ENCODE assay signal across 13 cellular contexts in the genomic region with DNA sequence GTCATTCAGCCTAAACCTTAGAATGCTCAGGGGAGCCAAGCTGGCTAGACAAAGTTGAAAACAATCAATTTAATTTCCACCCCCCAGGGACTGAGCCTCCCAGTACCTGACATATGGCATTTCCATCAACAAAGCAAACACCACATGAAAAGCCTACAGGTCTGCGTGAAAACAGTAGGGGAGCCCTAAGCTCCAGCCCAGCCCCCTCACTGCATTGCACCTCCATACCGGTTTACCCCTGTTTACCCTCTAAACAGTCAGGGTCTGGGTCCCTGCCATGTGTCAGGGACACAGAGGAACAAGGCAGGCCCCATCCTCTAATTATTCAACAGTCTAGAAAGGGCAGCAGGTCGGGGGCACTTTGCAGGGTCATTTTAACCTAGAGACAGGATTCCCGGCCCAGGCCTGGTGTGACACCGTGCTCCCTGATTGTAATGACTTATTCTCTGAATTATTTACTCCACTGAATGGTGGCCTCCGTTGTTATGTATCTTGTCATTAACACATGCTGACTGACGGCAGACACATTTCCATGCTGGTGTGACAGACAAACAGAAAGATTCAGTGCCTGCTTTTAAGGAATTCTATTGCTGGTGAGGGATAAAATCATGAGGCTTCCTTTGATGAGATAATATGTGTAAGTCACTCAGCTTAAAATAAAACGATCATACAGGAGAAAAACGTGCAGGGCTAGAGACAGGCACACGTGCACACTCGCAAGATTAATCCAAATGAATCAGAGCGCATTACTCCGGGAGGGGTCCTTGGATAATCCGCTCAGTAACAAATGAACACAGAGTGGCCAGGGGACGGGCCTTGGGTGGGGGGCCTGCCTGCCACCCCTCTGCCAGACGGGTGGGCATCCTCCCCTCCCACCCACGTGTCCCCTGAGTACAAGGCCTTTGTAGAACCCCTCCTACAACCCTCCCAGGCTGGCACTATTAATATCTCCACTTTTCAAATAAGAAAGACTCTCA. TPM values are rescaled to one million over a fixed set of nuclear protein-coding genes. Genes with fewer than 3 reads are reported as not detected.
A peak's percentile ranks its signal among the peaks of the same experiment; 100 is the strongest.
DNase-seq lines count a peak whose midpoint lies in the region; ATAC-seq and TF ChIP-seq lines count a peak whose summit lies in the region.
"Had no signal": no experiment of that assay in that cellular context is flagged by ENCODE, and none has a peak within 500 bp of the region (broad histone marks: within the 10 kb centered on the region; RNA-seq: fewer than 3 reads in every experiment).

No MANE protein-coding gene starts in this region.

- TF ChIP-seq CTCF in progenitor cell of endocrine pancreas (IDR thresholded peaks at IDR 0.05; ENCODE audit: unreplicated experiment), result no peak
- no peak for TF ChIP-seq CTCF in left ventricle myocardium inferior (IDR thresholded peaks at IDR 0.05; ENCODE audit: borderline replicate concordance)

- peaks cover 44% of the 10 kb centered on the region for H3K36me3 Mint-ChIP-seq in activated CD8-positive, alpha-beta memory T cell treated with anti-CD3 and anti-CD28 coated beads, Interleukin-2, amount 10 ng/mL, durations not matched to agents 7 days and 5 days
- H3K36me3 Mint-ChIP-seq in activated naive CD8-positive, alpha-beta T cell, result no peaks in the 10 kb centered on the region
- H3K36me3 Mint-ChIP-seq in progenitor cell of endocrine pancreas (ENCODE audit: insufficient read depth), result no peaks in the 10 kb centered on the region

- H3K9me3 ChIP-seq in left ventricle myocardium inferior (replicated peaks), result no peaks in the 10 kb centered on the region

- H3K27ac ChIP-seq in left ventricle myocardium inferior (replicated peaks), result no peak overlapping the region

- H3K27me3 Mint-ChIP-seq in activated CD8-positive, alpha-beta memory T cell treated with anti-CD3 and anti-CD28 coated beads, Interleukin-2, amount 10 ng/mL, durations not matched to agents 7 days and 5 days, result no peaks in the 10 kb centered on the region
- H3K27me3 Mint-ChIP-seq in activated naive CD8-positive, alpha-beta T cell, result no peaks in the 10 kb centered on the region
- no peaks in the 10 kb centered on the region for H3K27me3 Mint-ChIP-seq in progenitor cell of endocrine pancreas

- no peak for ATAC-seq in activated CD8-positive, alpha-beta memory T cell treated with anti-CD3 and anti-CD28 coated beads, Interleukin-2, amount 10 ng/mL, durations not matched to agents 7 days and 5 days
- ATAC-seq: left cardiac atrium had no signal

- intact Hi-C loops in left ventricle myocardium inferior (cut with micrococcal nuclease), result no loop called here

- no peaks in the 10 kb centered on the region for H3K36me3 ChIP-seq in left ventricle myocardium inferior

- H3K27ac Mint-ChIP-seq in activated CD8-positive, alpha-beta memory T cell treated with anti-CD3 and anti-CD28 coated beads, Interleukin-2, amount 10 ng/mL, durations not matched to agents 7 days and 5 days, result peak overlapping the region; percentile 14
- peak overlapping the region; percentile 98 for H3K27ac Mint-ChIP-seq in activated naive CD8-positive, alpha-beta T cell
- H3K27ac Mint-ChIP-seq in progenitor cell of endocrine pancreas, result peak overlapping the region; percentile 89

- peaks cover 97% of the 10 kb centered on the region for H3K27me3 ChIP-seq in left ventricle myocardium inferior (ENCODE audit: low read depth)

- H3K4me1 ChIP-seq in left ventricle myocardium inferior, result peaks cover 33% of the 10 kb centered on the region

- H3K4me3 ChIP-seq in left ventricle myocardium inferior, result no peak overlapping the region

- H3K4me1 Mint-ChIP-seq in activated CD8-positive, alpha-beta memory T cell treated with anti-CD3 and anti-CD28 coated beads, Interleukin-2, amount 10 ng/mL, durations not matched to agents 7 days and 5 days, result peaks cover 88% of the 10 kb centered on the region
- H3K4me1 Mint-ChIP-seq in activated naive CD8-positive, alpha-beta T cell (ENCODE audit: low read depth), result peaks cover 93% of the 10 kb centered on the region
- H3K4me1 Mint-ChIP-seq in progenitor cell of endocrine pancreas (ENCODE audit: low read depth), result peaks cover 72% of the 10 kb centered on the region

- H3K9me3 Mint-ChIP-seq in activated CD8-positive, alpha-beta memory T cell treated with anti-CD3 and anti-CD28 coated beads, Interleukin-2, amount 10 ng/mL, durations not matched to agents 7 days and 5 days (ENCODE audit: low read depth), result no peaks in the 10 kb centered on the region
- no peaks in the 10 kb centered on the region for H3K9me3 Mint-ChIP-seq in activated naive CD8-positive, alpha-beta T cell (ENCODE audit: low read depth)
- H3K9me3 Mint-ChIP-seq in progenitor cell of endocrine pancreas (ENCODE audit: low read depth), result no peaks in the 10 kb centered on the region

- H3K4me3 Mint-ChIP-seq in activated CD8-positive, alpha-beta memory T cell treated with anti-CD3 and anti-CD28 coated beads, Interleukin-2, amount 10 ng/mL, durations not matched to agents 7 days and 5 days, result no peak overlapping the region
- peak overlapping the region; percentile 86 for H3K4me3 Mint-ChIP-seq in activated naive CD8-positive, alpha-beta T cell
- H3K4me3 Mint-ChIP-seq in progenitor cell of endocrine pancreas (ENCODE audit: low read depth), result peak overlapping the region; percentile 6

- no peak for DNase-seq in activated CD8-positive, alpha-beta memory T cell treated with anti-CD3 and anti-CD28 coated beads, Interleukin-2, amount 10 ng/mL, durations not matched to agents 7 days and 5 days
- no peak for DNase-seq in activated CD8-positive, alpha-beta memory T cell treated with anti-CD3 and anti-CD28 coated beads for 24 hours
- DNase-seq in NCI-H1694 treated with DMSO at 0.1 percent for 48 hours (lab: John Stamatoyannopoulos, UW), result peak; percentile 76
- no peak for DNase-seq in progenitor cell of endocrine pancreas (ENCODE audit: low spot score, unreplicated experiment)
- DNase-seq in SIG-M5 treated with dmso at 0.1 percent for 504 hours (lab: John Stamatoyannopoulos, UW; ENCODE audit: unreplicated experiment), result no peak
- DNase-seq in left ventricle myocardium inferior, result no peak
- no peak for DNase-seq in UCSD-AML1 (lab: John Stamatoyannopoulos, UW; ENCODE audit: unreplicated experiment)
- DNase-seq: ACHN; anterior cingulate cortex; effector CD8-positive, alpha-beta T cell; left cardiac atrium; NCI-H526 had no signal

- CTCF ChIA-PET in activated CD8-positive, alpha-beta memory T cell treated with anti-CD3 and anti-CD28 coated beads, Interleukin-2, amount 10 ng/mL, durations not matched to agents 7 days and 5 days (lab: Charles Lee), result interaction anchor here (1.2 to 2.1 kb wide), 3 partner anchors 21 to 39 kb away, joined by 3 to 10 read pairs (median 4); a partner anchor contains a TSS

RNA-seq across cellular contexts. Expression of a gene that starts 23.2 kb away (rescaled TPM):
- total RNA-seq in activated CD8-positive, alpha-beta memory T cell treated with anti-CD3 and anti-CD28 coated beads, Interleukin-2, amount 10 ng/mL, durations not matched to agents 7 days and 5 days, result 100 to 1,000 TPM; 151 to 214 TPM
- total RNA-seq in progenitor cell of endocrine pancreas (78.1 and 85.5 TPM in 2 replicates), left ventricle myocardium inferior (2.8 TPM)

Comparison
In these comparisons a context has a peak if more than half of its experiments do, and no peak if none do; other contexts are left out.
1. H3K27ac Mint-ChIP-seq: peak in every context shown above with its lines; median percentile 98 in activated naive CD8-positive, alpha-beta T cell; 89 in progenitor cell of endocrine pancreas; 14 in activated CD8-positive, alpha-beta memory T cell treated with anti-CD3 and anti-CD28 coated beads, Interleukin-2, amount 10 ng/mL, durations not matched to agents 7 days and 5 days.
2. RNA of a gene that starts 23.2 kb away (total RNA-seq): 151 to 214 TPM in activated CD8-positive, alpha-beta memory T cell treated with anti-CD3 and anti-CD28 coated beads, Interleukin-2, amount 10 ng/mL, durations not matched to agents 7 days and 5 days and 78.1 to 85.5 TPM in progenitor cell of endocrine pancreas; 2.8 TPM in left ventricle myocardium inferior (single experiment); every median in the first group is over 10 times any median in the second.